In genomic region chr18:8298186-8298585, GRCh38 we compare ENCODE assay signal across 14 cellular contexts.
"Had no signal": no experiment of that assay in that cellular context is flagged by ENCODE, and none has a peak within 500 bp of the region (broad histone marks: within the 10 kb centered on the region; RNA-seq: fewer than 3 reads in every experiment).

No MANE protein-coding gene starts in this region.

- DNase-seq: effector memory CD4-positive, alpha-beta T cell; heart right ventricle; left cardiac atrium; left ventricle myocardium inferior; mesenchymal stem cell; midbrain; naive B cell; occipital lobe; pancreas; right cardiac atrium; stimulated activated CD4-positive, alpha-beta T cell treated with anti-CD3 and anti-CD28 coated beads, Interleukin-2, amount 100 ng/mL, for 48 hours; stimulated activated naive CD4-positive, alpha-beta T cell treated with Interleukin-2 at 50 U/mL for 16 hours had no signal

- H3K4me3 ChIP-seq: heart right ventricle, left ventricle myocardium inferior, lung, pancreas, smooth muscle cell had no signal
